Comparison of ENCODE assay signal across 1 cellular context in genomic region chr1:45750298-45751038, GRCh38.
TF ChIP-seq lines count a peak whose summit lies in the region.

TSS of gene IPP (minus strand) at chr1:45750653. CDS start at chr1:45746411, 4,242 bp downstream.

TF ChIP-seq in K562, 482 proteins besides CTCF, POLR2A, EP300 and RAD21 (continued from another document and continues in another):
- TF ChIP-seq ZBTB1 (CRISPR knock-in tag; IDR thresholded peaks at IDR 0.05; ENCODE audit: borderline replicate concordance, low read depth) = 0 out of 2 replicates have a peak, but pooled peaks have one; percentile 67
- TF ChIP-seq E2F1 (CRISPR knock-in tag; IDR thresholded peaks at IDR 0.05) = peak; percentile 89; the same call in 1 of the 2 replicates
- TF ChIP-seq MTF1 (CRISPR knock-in tag; IDR thresholded peaks at IDR 0.05; ENCODE audit: borderline replicate concordance) = no peak
- TF ChIP-seq ZNF282 (CRISPR knock-in tag; IDR thresholded peaks at IDR 0.05) = no peak
- peak; percentile 75 for TF ChIP-seq BRD4 (IDR thresholded peaks at IDR 0.05)
- no peak for TF ChIP-seq SP2 (IDR thresholded peaks at IDR 0.05; ENCODE audit: extremely low read depth, low read depth, low read length, poor library complexity, severe bottlenecking)
- peak; percentile 80 for TF ChIP-seq EGR1 (conservative IDR thresholded peaks at IDR 0.05)
- TF ChIP-seq ETS2 (tag; IDR thresholded peaks at IDR 0.05; ENCODE audit: borderline replicate concordance, poor library complexity, severe bottlenecking) = no peak
- TF ChIP-seq HNRNPLL (IDR thresholded peaks at IDR 0.05; ENCODE audit: low read depth, low read length, poor library complexity, severe bottlenecking) = peak; percentile 76
- TF ChIP-seq EP400 (IDR thresholded peaks at IDR 0.05) = peak; percentile 85
- no peak for TF ChIP-seq RBM25 (IDR thresholded peaks at IDR 0.05; ENCODE audit: low read depth, low read length, severe bottlenecking)
- no peak for TF ChIP-seq NCOA6 (IDR thresholded peaks at IDR 0.05)
- no peak for TF ChIP-seq CBX8 (IDR thresholded peaks at IDR 0.05; ENCODE audit: borderline replicate concordance, extremely low read depth, low read depth, low read length, poor library complexity, severe bottlenecking)
- no peak; the same call in 1 of the 2 replicates for TF ChIP-seq ATF1 (CRISPR knock-in tag; IDR thresholded peaks at IDR 0.05)
- TF ChIP-seq ATF1 (tag; IDR thresholded peaks at IDR 0.05) = peak; percentile 91
- no peak for TF ChIP-seq ESRRB (CRISPR knock-in tag; IDR thresholded peaks at IDR 0.05; ENCODE audit: borderline replicate concordance)
- no peak for TF ChIP-seq ZNF184 (CRISPR knock-in tag; IDR thresholded peaks at IDR 0.05)
- no peak; the same call in 1 of the 2 replicates for TF ChIP-seq SOX6 (IDR thresholded peaks at IDR 0.05)
- peak; percentile 1; the same call in 1 of the 2 replicates for TF ChIP-seq SMC3 (conservative IDR thresholded peaks at IDR 0.05; ENCODE audit: insufficient read depth, low read depth, low read length)
- TF ChIP-seq MCM7 (IDR thresholded peaks at IDR 0.05) = no peak
- no peak; the same call in none of the 2 replicates for TF ChIP-seq SMARCA4 (IDR thresholded peaks at IDR 0.05)
- no peak for TF ChIP-seq HDAC6 (IDR thresholded peaks at IDR 0.05; ENCODE audit: low read depth, low read length)
- no peak for TF ChIP-seq ZNF551 (CRISPR knock-in tag; IDR thresholded peaks at IDR 0.05)
- TF ChIP-seq NONO (IDR thresholded peaks at IDR 0.05; ENCODE audit: low read depth in 2 of 2, low read length in 1 of 2) = peak in 1 of 2 experiments; percentile 67; a peak in 2 of 4 replicates
- TF ChIP-seq CHCHD3 (CRISPR knock-in tag; IDR thresholded peaks at IDR 0.05) = 0 out of 2 replicates have a peak, but pooled peaks have one; percentile 84
- 0 out of 2 replicates have a peak, but pooled peaks have one; percentile 56 for TF ChIP-seq ZNF133 (CRISPR knock-in tag; IDR thresholded peaks at IDR 0.05)
- peak; percentile 96 for TF ChIP-seq PHF8 (IDR thresholded peaks at IDR 0.05; ENCODE audit: borderline replicate concordance, low read length)
- TF ChIP-seq ZHX1 (conservative IDR thresholded peaks at IDR 0.05; ENCODE audit: low read length) = no peak
- TF ChIP-seq SAFB (IDR thresholded peaks at IDR 0.05; ENCODE audit: borderline replicate concordance, low read depth, low read length) = no peak
- peak; percentile 79 for TF ChIP-seq HNRNPL (IDR thresholded peaks at IDR 0.05; ENCODE audit: low read depth, low read length)
- TF ChIP-seq ZMIZ1 (IDR thresholded peaks at IDR 0.05; ENCODE audit: low read depth in 2 of 2, low read length in 2 of 2) = no peak
- TF ChIP-seq ZBTB49 (CRISPR knock-in tag; IDR thresholded peaks at IDR 0.05; ENCODE audit: borderline replicate concordance) = 0 out of 2 replicates have a peak, but pooled peaks have one; percentile 59
- TF ChIP-seq MTA3 (IDR thresholded peaks at IDR 0.05; ENCODE audit: borderline replicate concordance) = peak; percentile 90; the same call in 1 of the 2 replicates
- TF ChIP-seq CREBBP (IDR thresholded peaks at IDR 0.05; ENCODE audit: low read depth, low read length) = no peak
- TF ChIP-seq PREB (CRISPR knock-in tag; IDR thresholded peaks at IDR 0.05) = no peak
- no peak for TF ChIP-seq ZNF77 (CRISPR knock-in tag; IDR thresholded peaks at IDR 0.05)
- peak; percentile 64 for TF ChIP-seq ZBTB12 (CRISPR knock-in tag; IDR thresholded peaks at IDR 0.05)
- no peak for TF ChIP-seq LARP7 (IDR thresholded peaks at IDR 0.05)
- no peak for TF ChIP-seq NFE2L1 (tag; IDR thresholded peaks at IDR 0.05; ENCODE audit: borderline replicate concordance, low read depth)
- no peak for TF ChIP-seq CTCFL (IDR thresholded peaks at IDR 0.05; ENCODE audit: borderline replicate concordance, insufficient read depth, low read depth, low read length, poor library complexity, severe bottlenecking)
- peak; percentile 76 for TF ChIP-seq SMAD4 (CRISPR knock-in tag; conservative IDR thresholded peaks at IDR 0.05)
- TF ChIP-seq CEBPZ (IDR thresholded peaks at IDR 0.05; ENCODE audit: borderline replicate concordance, low read depth, low read length) = no peak
